Comparison of ENCODE assay signal across 13 cellular contexts in genomic region chr3:7407107-7407506, GRCh38.
"Had no signal": no experiment of that assay in that cellular context is flagged by ENCODE, and none has a peak within 500 bp of the region (broad histone marks: within the 10 kb centered on the region; RNA-seq: fewer than 3 reads in every experiment).

No MANE protein-coding gene starts in this region.

- H3K36me3 ChIP-seq: esophagus squamous epithelium, thyroid gland had no signal

- H3K9me3 ChIP-seq: esophagus squamous epithelium, thyroid gland had no signal

- H3K27me3 Mint-ChIP-seq: dendritic cell treated with granulocyte-macrophage colony-stimulating factor and Interleukin-4, amounts not matched to agents 40 ng/mL and 50 ng/mL, for 4 days had no signal

- H3K4me1 ChIP-seq: esophagus squamous epithelium, thyroid gland had no signal

- H3K4me3 ChIP-seq: esophagus squamous epithelium, thyroid gland had no signal

- H3K4me3 Mint-ChIP-seq: activated naive CD4-positive, alpha-beta T cell treated with anti-CD3 and anti-CD28 coated beads for 36 hours; activated T-cell treated with anti-CD3 and anti-CD28 coated beads, Interleukin-2, amount 50 U/mL, for 4 hours; dendritic cell treated with granulocyte-macrophage colony-stimulating factor and Interleukin-4, amounts not matched to agents 40 ng/mL and 50 ng/mL, for 4 days; nephron progenitor cell had no signal

- H3K27ac ChIP-seq: esophagus squamous epithelium, thyroid gland had no signal

- H3K27ac Mint-ChIP-seq: activated naive CD4-positive, alpha-beta T cell treated with anti-CD3 and anti-CD28 coated beads for 36 hours; dendritic cell treated with granulocyte-macrophage colony-stimulating factor and Interleukin-4, amounts not matched to agents 40 ng/mL and 50 ng/mL, for 4 days; nephron progenitor cell had no signal

- DNase-seq: activated CD4-positive, alpha-beta T cell treated with anti-CD3 and anti-CD28 coated beads, Interleukin-2, amount 50 U/mL, for 1 hour; activated CD8-positive, alpha-beta memory T cell treated with anti-CD3 and anti-CD28 coated beads, Interleukin-2, amount 50 U/mL, for 4 hours; activated naive CD4-positive, alpha-beta T cell treated with anti-CD3 and anti-CD28 coated beads for 36 hours; activated T-cell treated with anti-CD3 and anti-CD28 coated beads, Interleukin-2, amount 50 U/mL, for 4 hours; effector CD8-positive, alpha-beta T cell; esophagus squamous epithelium; nephron progenitor cell; stimulated activated CD4-positive, alpha-beta T cell treated with anti-CD3 and anti-CD28 coated beads, Interleukin-1b, Interleukin-23, amount 100 ng/mL, for 48 hours; stimulated activated naive CD4-positive, alpha-beta T cell treated with Interleukin-2 at 50 U/mL for 16 hours; T-helper 1 cell; T-helper 9 cell; thyroid gland had no signal

- H3K27me3 ChIP-seq: esophagus squamous epithelium, thyroid gland had no signal

- H3K9me3 Mint-ChIP-seq: activated naive CD4-positive, alpha-beta T cell treated with anti-CD3 and anti-CD28 coated beads for 36 hours; activated T-cell treated with anti-CD3 and anti-CD28 coated beads, Interleukin-2, amount 50 U/mL, for 4 hours; dendritic cell treated with granulocyte-macrophage colony-stimulating factor and Interleukin-4, amounts not matched to agents 40 ng/mL and 50 ng/mL, for 4 days; nephron progenitor cell had no signal

- ATAC-seq: activated T-cell treated with anti-CD3 and anti-CD28 coated beads, Interleukin-2, amount 50 U/mL, for 4 hours had no signal
